Comparison of ENCODE assay signal across 8 cellular contexts in the genomic region with DNA sequence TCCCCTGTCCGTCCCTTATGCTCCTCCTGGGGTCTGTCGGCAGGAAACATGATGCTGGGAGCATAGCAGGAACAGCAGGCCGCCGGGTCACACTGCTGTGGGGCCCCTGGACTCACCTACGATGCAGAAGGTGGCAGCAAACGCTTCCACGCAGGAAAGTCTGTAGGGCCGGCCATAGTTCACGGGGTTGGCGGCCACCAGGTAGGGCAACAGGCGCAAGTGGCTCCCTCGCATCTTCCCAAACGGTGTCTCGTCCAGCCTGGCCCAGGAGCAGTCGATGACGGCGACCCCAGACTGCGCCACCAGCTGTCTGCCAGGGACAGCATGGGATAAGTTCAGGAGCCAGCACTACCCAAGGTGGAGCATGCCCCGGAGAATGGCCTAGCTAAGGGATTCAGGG. TPM values are rescaled to one million over a fixed set of nuclear protein-coding genes. Genes with fewer than 3 reads are reported as not detected.
DNase-seq lines count a peak whose midpoint lies in the region; ATAC-seq and TF ChIP-seq lines count a peak whose summit lies in the region.

No MANE protein-coding gene starts in this region.

- no peaks in the 10 kb centered on the region for H3K36me3 Mint-ChIP-seq in nephron (ENCODE audit: low read depth)

- no peaks in the 10 kb centered on the region; the same call in 1 of the 2 replicates for H3K4me1 ChIP-seq in BE2C

- no peak for ATAC-seq in GM19351 (IDR thresholded peaks at IDR 0.05; ENCODE audit: unreplicated experiment)
- ATAC-seq in GM19328 (IDR thresholded peaks at IDR 0.05; ENCODE audit: unreplicated experiment) = no peak

- H3K27me3 ChIP-seq in BE2C (peaks cover 11% of the 10 kb centered on the region), dorsolateral prefrontal cortex (no peaks in the 10 kb centered on the region)

- H3K36me3 ChIP-seq in BE2C = peaks cover 30% of the 10 kb centered on the region

- peaks cover 3% of the 10 kb centered on the region for H3K27me3 Mint-ChIP-seq in nephron (ENCODE audit: low read depth)

- peaks cover 2% of the 10 kb centered on the region for H3K9me3 Mint-ChIP-seq in nephron

- no peak for TF ChIP-seq CTCF in BE2C (IDR thresholded peaks at IDR 0.05; ENCODE audit: low read depth, low read length)
- no peak for TF ChIP-seq CTCF in LNCaP clone FGC (IDR thresholded peaks at IDR 0.05; ENCODE audit: control insufficient read depth, extremely low read depth, insufficient read depth)
- TF ChIP-seq CTCF in dorsolateral prefrontal cortex (IDR thresholded peaks at IDR 0.05 in 54 of 56, conservative IDR thresholded peaks at IDR 0.05 in 2 of 56; ENCODE audit: low read depth in 1 of 56, partially characterized antibody in 56 of 56) = no peak
- no peak for TF ChIP-seq CTCF in nephron (IDR thresholded peaks at IDR 0.05; ENCODE audit: unreplicated experiment in 3 of 3)

- H3K4me3 Mint-ChIP-seq in nephron = peak overlapping the region; percentile 78 to 87 (median 85)

- no peaks in the 10 kb centered on the region for H3K9me3 ChIP-seq in BE2C

- H3K4me3 ChIP-seq in BE2C (ENCODE audit: low read depth, low read length) (peak overlapping the region; percentile 94), LNCaP clone FGC (ENCODE audit: low read depth, low read length) (peak overlapping the region; percentile 99), dorsolateral prefrontal cortex (peak overlapping the region; percentile 75 to 100 (median 99))

- H3K27ac ChIP-seq in dorsolateral prefrontal cortex = peak overlapping the region in 7 of 59 donors; percentile 65 to 87 (median 83)

- in situ Hi-C loops in G401 (cut with HindIII; ENCODE audit: low sequenced_read_pairs) = no loop called here

- intact Hi-C loops in dorsolateral prefrontal cortex (cut with DNase I) = loop anchor here (1.0 to 5.0 kb wide), 2 partner anchors 40 to 72 kb away; a partner anchor contains a TSS

- no peak overlapping the region for H3K27ac Mint-ChIP-seq in nephron

- peaks cover 24% of the 10 kb centered on the region for H3K4me1 Mint-ChIP-seq in nephron

- DNase-seq in BE2C = no peak
- no peak for DNase-seq in LNCaP clone FGC (ENCODE audit: low read depth)
- DNase-seq in dorsolateral prefrontal cortex = no peak
- DNase-seq in NCI-H82 (lab: John Stamatoyannopoulos, UW) = no peak
- no peak for DNase-seq in G401 (ENCODE audit: low spot score)

RNA-seq across cellular contexts. Expression of a gene that starts 1.0 kb away (rescaled TPM):
- 122 TPM for polyA plus RNA-seq in BE2C (2012; ENCODE audit: insufficient read depth, insufficient read length, low read depth)
- 10 to 100 TPM; 30.3 to 68.2 (median 46.8) TPM for total RNA-seq in dorsolateral prefrontal cortex
- 88.1 and 96.8 TPM in 2 replicates for total RNA-seq in G401 (2014; rRNA removed; shearing (Covaris generic))

RNA-seq across cellular contexts. Expression of a gene that starts 1.0 kb away (rescaled TPM):
- polyA plus RNA-seq in BE2C (2012; ENCODE audit: insufficient read depth, insufficient read length, low read depth) = 61.1 TPM
- 100 to 1,000 TPM in 112 of 120 experiments, 10 to 100 TPM in 8; 85.9 to 151 (median 118) TPM for total RNA-seq in dorsolateral prefrontal cortex
- 48.6 and 51.1 TPM in 2 replicates for total RNA-seq in G401 (2014; rRNA removed; shearing (Covaris generic))

RNA-seq across cellular contexts. Expression of a gene that starts 17.2 kb away (rescaled TPM):
- polyA plus RNA-seq in BE2C (2012; ENCODE audit: insufficient read depth, insufficient read length, low read depth) = 0.96 TPM
- 100 to 1,000 TPM in 100 of 120 experiments, 10 to 100 TPM in 20; 24.1 to 289 (median 137) TPM for total RNA-seq in dorsolateral prefrontal cortex
- total RNA-seq in G401 (2014; rRNA removed; shearing (Covaris generic)) = 0.25 and 2.0 TPM in 2 replicates

RNA-seq across cellular contexts. Expression of a gene that starts 41.3 kb away (rescaled TPM):
- 219 TPM for polyA plus RNA-seq in BE2C (2012; ENCODE audit: insufficient read depth, insufficient read length, low read depth)
- 100 to 1,000 TPM in 1 of 120 experiments, 10 to 100 TPM in 119; 66.6 to 108 (median 83.6) TPM for total RNA-seq in dorsolateral prefrontal cortex
- total RNA-seq in G401 (2014; rRNA removed; shearing (Covaris generic)) = 120 and 144 TPM in 2 replicates
